In genomic region chr2:64277101-64277849, GRCh38 we compare ENCODE assay signal across 9 cellular contexts.
DNase-seq lines count a peak whose midpoint lies in the region; ATAC-seq, FAIRE-seq and TF ChIP-seq lines count a peak whose summit lies in the region.
"Had no signal": no experiment of that assay in that cellular context is flagged by ENCODE, and none has a peak within 500 bp of the region (broad histone marks: within the 10 kb centered on the region; RNA-seq: fewer than 3 reads in every experiment).

No MANE protein-coding gene starts in this region.

- H3K27me3 Mint-ChIP-seq in activated naive CD8-positive, alpha-beta T cell treated with anti-CD3 and anti-CD28 coated beads, Interleukin-2, amount 50 U/mL, for 24 hours, result no peaks in the 10 kb centered on the region

- DNase-seq in left ventricle myocardium superior, result no peak
- DNase-seq in right cardiac atrium, result no peak
- no peak for DNase-seq in activated naive CD8-positive, alpha-beta T cell treated with anti-CD3 and anti-CD28 coated beads, Interleukin-2, amount 50 U/mL, for 24 hours
- DNase-seq in left kidney (ENCODE audit: low read depth, low spot score), result peak; percentile 79
- DNase-seq in upper lobe of left lung, result peak in 1 of 2 donors; percentile 17
- DNase-seq in GM12892 (ENCODE audit: insufficient read length), result no peak
- DNase-seq in NCI-H146 (lab: John Stamatoyannopoulos, UW), result no peak
- DNase-seq: DND-41 had no signal

- H3K27ac Mint-ChIP-seq in activated naive CD8-positive, alpha-beta T cell treated with anti-CD3 and anti-CD28 coated beads, Interleukin-2, amount 50 U/mL, for 24 hours, result no peak overlapping the region

- H3K9me3 ChIP-seq in right cardiac atrium (ENCODE audit: control insufficient read depth, low read length) (no peaks in the 10 kb centered on the region), upper lobe of left lung (no peaks in the 10 kb centered on the region)

- no peak for TF ChIP-seq EP300 in upper lobe of left lung (IDR thresholded peaks at IDR 0.05)

- peaks cover 24% of the 10 kb centered on the region for H3K4me1 Mint-ChIP-seq in activated naive CD8-positive, alpha-beta T cell treated with anti-CD3 and anti-CD28 coated beads, Interleukin-2, amount 50 U/mL, for 24 hours

- no peaks in the 10 kb centered on the region for H3K36me3 ChIP-seq in upper lobe of left lung

- WGBS in right cardiac atrium, result 76% methylated on average over 9 of the region's 9 CpGs
- WGBS in upper lobe of left lung, 2 donors, result 63 to 70% methylated on average over 9 of the region's 9 CpGs

- H3K4me3 ChIP-seq in right cardiac atrium (ENCODE audit: low read length) (no peak overlapping the region), upper lobe of left lung (no peak overlapping the region)

- ATAC-seq in left ventricle myocardium superior (peak; percentile 4), right cardiac atrium (no peak), upper lobe of left lung (ENCODE audit: low FRiP score in 2 of 2) (peak; percentile 59 to 64), GM21619 (IDR thresholded peaks at IDR 0.05; ENCODE audit: unreplicated experiment) (no peak)
- peak; percentile 41 for ATAC-seq in activated naive CD8-positive, alpha-beta T cell treated with anti-CD3 and anti-CD28 coated beads, Interleukin-2, amount 50 U/mL, for 24 hours

- no peaks in the 10 kb centered on the region for H3K36me3 Mint-ChIP-seq in activated naive CD8-positive, alpha-beta T cell treated with anti-CD3 and anti-CD28 coated beads, Interleukin-2, amount 50 U/mL, for 24 hours (ENCODE audit: low read depth)

- no peak overlapping the region for H3K4me3 Mint-ChIP-seq in activated naive CD8-positive, alpha-beta T cell treated with anti-CD3 and anti-CD28 coated beads, Interleukin-2, amount 50 U/mL, for 24 hours

- no peak for TF ChIP-seq CTCF in upper lobe of left lung (IDR thresholded peaks at IDR 0.05)

- peaks cover 15% of the 10 kb centered on the region for H3K4me1 ChIP-seq in right cardiac atrium (ENCODE audit: control insufficient read depth, insufficient read depth, low read length)
- peaks cover 25 to 32% (median 30%) of the 10 kb centered on the region in 4 donors for H3K4me1 ChIP-seq in upper lobe of left lung

- FAIRE-seq in GM12892 (lab: Jason Lieb, UNC), result no peak

- no peak for TF ChIP-seq POLR2A in upper lobe of left lung (IDR thresholded peaks at IDR 0.05)
- no peak for TF ChIP-seq POLR2A in GM12892 (IDR thresholded peaks at IDR 0.05; ENCODE audit: low read depth, low read length)

- H3K9me3 Mint-ChIP-seq in activated naive CD8-positive, alpha-beta T cell treated with anti-CD3 and anti-CD28 coated beads, Interleukin-2, amount 50 U/mL, for 24 hours, result no peaks in the 10 kb centered on the region

- intact Hi-C loops in left ventricle myocardium superior (cut with micrococcal nuclease), result no loop called here
- intact Hi-C loops in right cardiac atrium (cut with DNase I), result no loop called here

- no peaks in the 10 kb centered on the region for H3K27me3 ChIP-seq in right cardiac atrium (ENCODE audit: control insufficient read depth, insufficient read depth)
- H3K27me3 ChIP-seq in upper lobe of left lung, result no peaks in the 10 kb centered on the region

- H3K27ac ChIP-seq in right cardiac atrium (ENCODE audit: low read length) (no peak overlapping the region), upper lobe of left lung (peak overlapping the region; percentile 36 to 88 (median 38))

Comparison
In these comparisons a context has a peak if more than half of its experiments do, and no peak if none do; other contexts are left out.
1. ATAC-seq: peak in left ventricle myocardium superior (single experiment), activated naive CD8-positive, alpha-beta T cell treated with anti-CD3 and anti-CD28 coated beads, Interleukin-2, amount 50 U/mL, for 24 hours (single experiment) and upper lobe of left lung (2 of 2); none in right cardiac atrium (0 of 2) and GM21619 (single experiment).